8 cellular contexts compared by ENCODE assay signal in genomic region chr11:45885921-45886721, GRCh38. TPM values are rescaled to one million over a fixed set of nuclear protein-coding genes. Genes with fewer than 3 reads are reported as not detected.
A peak's percentile ranks its signal among the peaks of the same experiment; 100 is the strongest.
DNase-seq lines count a peak whose midpoint lies in the region; ATAC-seq and TF ChIP-seq lines count a peak whose summit lies in the region.

No MANE protein-coding gene starts in this region.

- no peak overlapping the region for H3K27ac Mint-ChIP-seq in CD4-positive, alpha-beta T cell

- no peak overlapping the region for H3K14ac ChIP-seq in mesenchymal stem cell (ENCODE audit: low read length in 2 of 2)

- POLR2A ChIA-PET in A673 (lab: Charles Lee; ENCODE audit: low non-redundant PET): no interaction called here
- POLR2A ChIA-PET in CD4-positive, alpha-beta T cell (lab: Charles Lee): no interaction called here

- H2AFZ ChIP-seq in mesenchymal stem cell (ENCODE audit: low read depth, low read length): no peak overlapping the region

- peak overlapping the region in 1 of 2 experiments; percentile 34 for H3K23ac ChIP-seq in mesenchymal stem cell (ENCODE audit: low read length in 2 of 2)

- H3K4ac ChIP-seq in mesenchymal stem cell (ENCODE audit: low read depth in 1 of 2, low read length in 2 of 2): no peak overlapping the region

- peaks cover 9% of the 10 kb centered on the region for H3K36me3 ChIP-seq in A673 (ENCODE audit: insufficient read depth, low read length, poor library complexity, severe bottlenecking)
- H3K36me3 ChIP-seq in breast epithelium: no peaks in the 10 kb centered on the region
- H3K36me3 ChIP-seq in mesenchymal stem cell (ENCODE audit: control insufficient read depth in 1 of 2, insufficient read depth in 2 of 2, low read depth in 1 of 2, low read length in 2 of 2): peaks cover 20 to 26% of the 10 kb centered on the region in 2 experiments

- H3K4me1 ChIP-seq in A673 (ENCODE audit: insufficient read depth, low read length, poor library complexity, severe bottlenecking) (peaks cover 8% of the 10 kb centered on the region), breast epithelium (no peaks in the 10 kb centered on the region), mesenchymal stem cell (ENCODE audit: control insufficient read depth, insufficient read depth, low read depth, low read length) (peaks cover 21% of the 10 kb centered on the region)

- H2BK15ac ChIP-seq in mesenchymal stem cell (ENCODE audit: low read depth, poor library complexity, severe bottlenecking): no peak overlapping the region

- H3K9ac ChIP-seq in mesenchymal stem cell (ENCODE audit: low read length): no peak overlapping the region

- H4K91ac ChIP-seq in mesenchymal stem cell (ENCODE audit: low read length): no peak overlapping the region

- no peak overlapping the region for H3K18ac ChIP-seq in mesenchymal stem cell (ENCODE audit: low read depth in 1 of 2, low read length in 2 of 2)

- no TSS peak for BruUV-seq in A673 (replicated peaks; lab: Mats Ljungman, UMichigan)

- DNase-seq in A673 (ENCODE audit: low spot score): no peak
- no peak for DNase-seq in HL-60 (ENCODE audit: low read depth in 1 of 2, low spot score in 1 of 2)
- no peak for DNase-seq in breast epithelium (ENCODE audit: low spot score in 2 of 2)
- no peak for DNase-seq in mesenchymal stem cell
- no peak for DNase-seq in stimulated activated CD4-positive, alpha-beta T cell treated with anti-CD3 and anti-CD28 coated beads, Interleukin-15, amount 100 ng/mL, for 24 hours
- DNase-seq in CD4-positive, alpha-beta T cell: no peak

- no peak overlapping the region for H2AK5ac ChIP-seq in mesenchymal stem cell (ENCODE audit: low read length, severe bottlenecking)

- H3K27ac ChIP-seq in A673 (ENCODE audit: low read depth, low read length, poor library complexity, severe bottlenecking): no peak overlapping the region
- no peak overlapping the region for H3K27ac ChIP-seq in HL-60 (replicated peaks)
- H3K27ac ChIP-seq in breast epithelium: no peak overlapping the region
- no peak overlapping the region for H3K27ac ChIP-seq in mesenchymal stem cell (ENCODE audit: low read length, poor library complexity, severe bottlenecking)
- no peak overlapping the region for H3K27ac ChIP-seq in CD4-positive, alpha-beta T cell (ENCODE audit: low read depth, low read length)

- no peak overlapping the region for H4K8ac ChIP-seq in mesenchymal stem cell (ENCODE audit: low read length)

- intact Hi-C loops in A673 (cut with micrococcal nuclease; ENCODE audit: unreplicated experiment): loop anchor here (10.0 kb wide), 1 partner anchor 429 kb away; no protein-coding TSS in a partner anchor
- intact Hi-C loops in breast epithelium (cut with DNase I; ENCODE audit: low total_unique reads): no loop called here
- intact Hi-C loops in CD4-positive, alpha-beta T cell (cut with DNase I, micrococcal nuclease): loop anchor here in 1 of 2 experiments (1.0 to 5.0 kb wide), 3 partner anchors 30 to 506 kb away; partner anchors contain the start of genes CHRM4 and CRY2

- H3K4me3 ChIP-seq in A673 (ENCODE audit: low read depth, low read length, poor library complexity, severe bottlenecking) (peak overlapping the region; percentile 58), HL-60 (replicated peaks; ENCODE audit: insufficient read depth, low read length) (peak overlapping the region; percentile 34), breast epithelium (peak overlapping the region; percentile 43 to 76 (median 54)), mesenchymal stem cell (ENCODE audit: insufficient read depth in 1 of 2, low read depth in 1 of 2, low read length in 2 of 2) (peak overlapping the region; percentile 61 to 62)

- H3K4me3 Mint-ChIP-seq in CD4-positive, alpha-beta T cell: no peak overlapping the region

- no peak for TF ChIP-seq POLR2A in breast epithelium (IDR thresholded peaks at IDR 0.05)

- no peak for ATAC-seq in HG02759 (IDR thresholded peaks at IDR 0.05; ENCODE audit: unreplicated experiment)
- no peak for ATAC-seq in GM19452 (IDR thresholded peaks at IDR 0.05; ENCODE audit: unreplicated experiment)
- ATAC-seq in CD4-positive, alpha-beta T cell (ENCODE audit: poor library complexity): no peak

- H3K27me3 Mint-ChIP-seq in CD4-positive, alpha-beta T cell: peaks cover 8% of the 10 kb centered on the region

- H3K79me1 ChIP-seq in mesenchymal stem cell (replicated peaks; ENCODE audit: low read length, poor library complexity, severe bottlenecking): no peaks in the 10 kb centered on the region

- H3K9me3 Mint-ChIP-seq in CD4-positive, alpha-beta T cell: no peaks in the 10 kb centered on the region

- 14% methylated on average over 40 of the region's 43 CpGs for WGBS in mesenchymal stem cell

- peaks cover 11% of the 10 kb centered on the region for H3K4me1 Mint-ChIP-seq in CD4-positive, alpha-beta T cell (ENCODE audit: low read depth)

- H2BK5ac ChIP-seq in mesenchymal stem cell (ENCODE audit: low read depth, low read length, poor library complexity, severe bottlenecking): no peak overlapping the region

- no peak overlapping the region for H2BK120ac ChIP-seq in mesenchymal stem cell (ENCODE audit: low read depth, low read length)

- H3K27me3 ChIP-seq in A673 (replicated peaks; ENCODE audit: insufficient read depth, low read depth, low read length, poor library complexity) (no peaks in the 10 kb centered on the region), HL-60 (ENCODE audit: insufficient read depth, poor library complexity, severe bottlenecking) (no peaks in the 10 kb centered on the region), breast epithelium (no peaks in the 10 kb centered on the region), mesenchymal stem cell (ENCODE audit: control insufficient read depth in 1 of 2, insufficient read depth in 1 of 2, low read length in 2 of 2) (peaks cover 20 to 40% of the 10 kb centered on the region in 2 experiments)
- no peaks in the 10 kb centered on the region for H3K27me3 ChIP-seq in CD4-positive, alpha-beta T cell (ENCODE audit: control insufficient read depth, insufficient read depth, low read length)

- no peak overlapping the region for H2BK12ac ChIP-seq in mesenchymal stem cell (ENCODE audit: low read length in 2 of 2)

- H3K9me3 ChIP-seq in A673 (ENCODE audit: low read depth, low read length, poor library complexity, severe bottlenecking) (no peaks in the 10 kb centered on the region), breast epithelium (no peaks in the 10 kb centered on the region), mesenchymal stem cell (ENCODE audit: control insufficient read depth, low read length) (no peaks in the 10 kb centered on the region)
- H3K9me3 ChIP-seq in CD4-positive, alpha-beta T cell (ENCODE audit: control insufficient read depth, low read length): no peaks in the 10 kb centered on the region

- H3K4me2 ChIP-seq in mesenchymal stem cell (ENCODE audit: low read length, poor library complexity, severe bottlenecking): peak overlapping the region; percentile 83

- H3K36me3 Mint-ChIP-seq in CD4-positive, alpha-beta T cell (ENCODE audit: low read depth): peaks cover 29% of the 10 kb centered on the region

- TF ChIP-seq CTCF in A673 (conservative IDR thresholded peaks at IDR 0.05; ENCODE audit: low read depth, low read length) (no peak), HL-60 (IDR thresholded peaks at IDR 0.05; ENCODE audit: insufficient read depth, low read length) (no peak), breast epithelium (IDR thresholded peaks at IDR 0.05) (no peak)
- no peak for TF ChIP-seq CTCF in CD4-positive, alpha-beta T cell (IDR thresholded peaks at IDR 0.05)

- CTCF ChIA-PET in A673 (lab: Charles Lee): no interaction called here
- CTCF ChIA-PET in CD4-positive, alpha-beta T cell (lab: Charles Lee): no interaction called here

RNA-seq across cellular contexts. Expression of gene MAPK8IP1, which starts 0.7 kb away (rescaled TPM):
- 46.0 and 46.2 TPM in 2 replicates for total RNA-seq in A673 (2021)
- total RNA-seq in breast epithelium: 1 to 10 TPM; 5.4 to 7.2 (median 5.9) TPM
- 7.5 TPM for polyA plus RNA-seq in mesenchymal stem cell (2013, experiment 1 of 2)
- 8.0 TPM for polyA plus RNA-seq in mesenchymal stem cell (2013, experiment 2 of 2)
- 1 to 10 TPM; 2.3 to 2.4 TPM for total RNA-seq in CD4-positive, alpha-beta T cell

RNA-seq across cellular contexts. Expression of gene FREY1, which starts 20.9 kb away (rescaled TPM):
- total RNA-seq in A673 (2021) (3.3 and 3.8 TPM in 2 replicates), breast epithelium (1 to 10 TPM in 1 of 3 donors, under 1 TPM in 2; 0.48 to 3.2 (median 0.98) TPM)
- 0.28 TPM for polyA plus RNA-seq in mesenchymal stem cell (2013, experiment 1 of 2)
- 0.15 TPM for polyA plus RNA-seq in mesenchymal stem cell (2013, experiment 2 of 2)
- total RNA-seq in CD4-positive, alpha-beta T cell: 1 to 10 TPM; 5.7 to 6.0 TPM

RNA-seq across cellular contexts. Expression of gene PEX16, which starts 31.6 kb away (rescaled TPM):
- total RNA-seq in A673 (2021) (64.1 and 68.9 TPM in 2 replicates), breast epithelium (10 to 100 TPM; 22.1 to 32.8 (median 25.6) TPM)
- polyA plus RNA-seq in mesenchymal stem cell (2013, experiment 1 of 2): 16.4 TPM
- polyA plus RNA-seq in mesenchymal stem cell (2013, experiment 2 of 2): 17.3 TPM
- total RNA-seq in CD4-positive, alpha-beta T cell: 10 to 100 TPM; 56.3 to 62.0 TPM

RNA-seq across cellular contexts. Expression of gene LARGE2, which starts 36.3 kb away (rescaled TPM):
- total RNA-seq in A673 (2021): 9.1 and 10.9 TPM in 2 replicates
- 1 to 10 TPM in 2 of 3 donors, not detected in 1; 5.9 to 6.3 TPM for total RNA-seq in breast epithelium
- 0.08 TPM for polyA plus RNA-seq in mesenchymal stem cell (2013, experiment 1 of 2)
- 0.07 TPM for polyA plus RNA-seq in mesenchymal stem cell (2013, experiment 2 of 2)
- total RNA-seq in CD4-positive, alpha-beta T cell: 1 to 10 TPM; 2.7 to 3.5 TPM

RNA-seq across cellular contexts. Expression of gene CRY2, which starts 38.8 kb away (rescaled TPM):
- total RNA-seq in A673 (2021) (46.4 and 47.0 TPM in 2 replicates), breast epithelium (10 to 100 TPM; 44.2 to 54.1 (median 44.3) TPM)
- polyA plus RNA-seq in mesenchymal stem cell (2013, experiment 1 of 2): 6.2 TPM
- polyA plus RNA-seq in mesenchymal stem cell (2013, experiment 2 of 2): 5.3 TPM
- total RNA-seq in CD4-positive, alpha-beta T cell: 100 to 1,000 TPM; 248 TPM
